In the genomic region with DNA sequence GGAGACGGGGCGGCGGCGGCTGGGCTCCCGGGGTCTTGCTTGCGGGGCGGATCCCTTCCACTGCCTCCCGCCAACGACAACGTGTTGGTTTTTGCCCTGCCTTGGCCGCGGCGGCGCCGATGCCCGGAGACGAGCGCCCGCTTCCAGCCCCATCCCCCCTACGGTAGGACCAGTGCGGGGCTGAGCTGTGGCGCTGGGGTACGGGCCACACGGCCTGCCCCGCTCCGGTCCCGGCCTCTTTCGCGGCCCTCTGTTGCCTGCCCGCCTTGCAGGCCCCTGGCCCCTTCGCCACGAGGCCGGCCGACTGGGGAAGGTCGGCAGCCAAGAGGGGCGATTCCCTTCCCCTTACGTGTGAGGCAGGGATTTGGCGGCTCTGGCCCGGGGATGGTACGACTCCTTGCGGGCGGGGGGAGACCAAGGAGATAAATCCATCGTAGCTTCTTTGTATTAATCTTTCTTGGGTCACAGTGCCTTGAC, we compare ENCODE assay signal across 8 cellular contexts. TPM values are rescaled to one million over a fixed set of nuclear protein-coding genes. Genes with fewer than 3 reads are reported as not detected.
A peak's percentile ranks its signal among the peaks of the same experiment; 100 is the strongest.
DNase-seq lines count a peak whose midpoint lies in the region; ATAC-seq and TF ChIP-seq lines count a peak whose summit lies in the region.

No MANE protein-coding gene starts in this region.

- H3K27me3 ChIP-seq in esophagus (ENCODE audit: control insufficient read depth in 1 of 2, insufficient read depth in 2 of 2, low read length in 2 of 2) (no peaks in the 10 kb centered on the region), muscle layer of duodenum (ENCODE audit: low read depth, low read length) (no peaks in the 10 kb centered on the region)

- H3K36me3 ChIP-seq in esophagus (ENCODE audit: control insufficient read depth in 2 of 2, insufficient read depth in 2 of 2, low read length in 1 of 2) (no peaks in the 10 kb centered on the region), muscle layer of duodenum (ENCODE audit: control insufficient read depth in 1 of 2, insufficient read depth in 2 of 2, low read length in 2 of 2) (no peaks in the 10 kb centered on the region)

- peak overlapping the region; percentile 94 for H3K27ac Mint-ChIP-seq in activated CD8-positive, alpha-beta T cell treated with anti-CD3 and anti-CD28 coated beads for 36 hours

- H3K4me1 Mint-ChIP-seq in activated CD8-positive, alpha-beta T cell treated with anti-CD3 and anti-CD28 coated beads for 36 hours (ENCODE audit: low read depth), result peaks cover 37% of the 10 kb centered on the region

- 0 to 1% methylated on average over 40 to 43 of the region's 43 CpGs for WGBS in esophagus, 2 donors

- peaks cover 38% of the 10 kb centered on the region for H3K36me3 Mint-ChIP-seq in activated CD8-positive, alpha-beta T cell treated with anti-CD3 and anti-CD28 coated beads for 36 hours (ENCODE audit: low read depth)

- H3K27me3 Mint-ChIP-seq in activated CD8-positive, alpha-beta T cell treated with anti-CD3 and anti-CD28 coated beads for 36 hours, result no peaks in the 10 kb centered on the region

- ATAC-seq in GM21737 (IDR thresholded peaks at IDR 0.05; ENCODE audit: unreplicated experiment), result peak; percentile 32
- ATAC-seq in activated CD8-positive, alpha-beta T cell treated with anti-CD3 and anti-CD28 coated beads for 36 hours, result peak; percentile 44

- H3K9me3 ChIP-seq in esophagus (ENCODE audit: control insufficient read depth in 2 of 2, insufficient read depth in 1 of 2, low read depth in 1 of 2, low read length in 1 of 2), result no peaks in the 10 kb centered on the region
- no peaks in the 10 kb centered on the region for H3K9me3 ChIP-seq in muscle layer of duodenum (ENCODE audit: control insufficient read depth in 1 of 2, low read length in 2 of 2)

- intact Hi-C loops in activated CD8-positive, alpha-beta T cell treated with anti-CD3 and anti-CD28 coated beads for 36 hours (cut with micrococcal nuclease), result loop anchor here (5.0 kb wide), 1 partner anchor 82 kb away; no protein-coding TSS in a partner anchor

- peak; percentile 29 for DNase-seq in G401 (ENCODE audit: low spot score)
- peak; percentile 51 for DNase-seq in LHCN-M2 (ENCODE audit: low read depth)
- DNase-seq in activated CD8-positive, alpha-beta T cell treated with anti-CD3 and anti-CD28 coated beads for 36 hours, result peak; percentile 49
- peak in 24 of 49 donors; percentile 19 to 71 (median 52) for DNase-seq in substantia nigra (lab: John Stamatoyannopoulos, UW)
- DNase-seq in NCI-H774 (lab: John Stamatoyannopoulos, UW), result no peak

- peak overlapping the region; percentile 82 to 95 for H3K27ac ChIP-seq in esophagus (ENCODE audit: low read depth in 2 of 2, low read length in 1 of 2)
- peak overlapping the region; percentile 93 for H3K27ac ChIP-seq in muscle layer of duodenum (ENCODE audit: low read length)
- H3K27ac ChIP-seq in substantia nigra (ENCODE audit: low read depth, low read length, poor library complexity, severe bottlenecking), result peak overlapping the region; percentile 83

- peak overlapping the region; percentile 81 for H3K4me3 Mint-ChIP-seq in activated CD8-positive, alpha-beta T cell treated with anti-CD3 and anti-CD28 coated beads for 36 hours

- H3K9me3 Mint-ChIP-seq in activated CD8-positive, alpha-beta T cell treated with anti-CD3 and anti-CD28 coated beads for 36 hours, result no peaks in the 10 kb centered on the region

- TF ChIP-seq CTCF in activated CD8-positive, alpha-beta T cell treated with anti-CD3 and anti-CD28 coated beads for 36 hours (IDR thresholded peaks at IDR 0.05), result no peak

- POLR2A ChIA-PET in activated CD8-positive, alpha-beta T cell treated with anti-CD3 and anti-CD28 coated beads for 36 hours (lab: Charles Lee), result interaction anchor here (0.7 to 2.3 kb wide), 15 partner anchors 9 to 227 kb away, joined by 3 to 12 read pairs (median 5); a partner anchor contains a TSS

- CTCF ChIA-PET in activated CD8-positive, alpha-beta T cell treated with anti-CD3 and anti-CD28 coated beads for 36 hours (lab: Charles Lee), result interaction anchor here (0.8 to 2.4 kb wide), 5 partner anchors 9 to 107 kb away, joined by 3 to 13 read pairs (median 4); no protein-coding TSS in a partner anchor

- H3K4me3 ChIP-seq in esophagus (ENCODE audit: low read depth in 1 of 2, low read length in 2 of 2) (peak overlapping the region; percentile 80 to 88), muscle layer of duodenum (ENCODE audit: low read depth in 1 of 2, low read length in 2 of 2) (peak overlapping the region; percentile 92 to 93)

- in situ Hi-C loops in G401 (cut with HindIII; ENCODE audit: low sequenced_read_pairs), result no loop called here

- peaks cover 0 to 3% of the 10 kb centered on the region in 2 donors for H3K4me1 ChIP-seq in esophagus (ENCODE audit: control insufficient read depth in 2 of 2, insufficient read depth in 2 of 2, low read length in 1 of 2)
- peaks cover 15 to 45% of the 10 kb centered on the region in 2 donors for H3K4me1 ChIP-seq in muscle layer of duodenum (ENCODE audit: control insufficient read depth in 1 of 2, insufficient read depth in 2 of 2, low read length in 2 of 2)

RNA-seq across cellular contexts. Expression of a gene that starts 0.5 kb away (rescaled TPM):
- 404 and 445 TPM in 2 replicates for total RNA-seq in G401 (2014; rRNA removed; shearing (Covaris generic))
- total RNA-seq in LHCN-M2 (2014; rRNA removed), result 433 and 448 TPM in 2 replicates
- 362 TPM for polyA plus RNA-seq in LHCN-M2 (2012)
- total RNA-seq in activated CD8-positive, alpha-beta T cell treated with anti-CD3 and anti-CD28 coated beads for 36 hours, result 100 to 1,000 TPM; 461 to 464 TPM
- polyA plus RNA-seq in esophagus, result 100 to 1,000 TPM; 148 to 205 TPM

RNA-seq across cellular contexts. Expression of a gene that starts 35.2 kb away (rescaled TPM):
- not detected in 2 replicates for total RNA-seq in G401 (2014; rRNA removed; shearing (Covaris generic))
- total RNA-seq in LHCN-M2 (2014; rRNA removed), result 0.23 and 3.6 TPM in 2 replicates
- 0.72 TPM for polyA plus RNA-seq in LHCN-M2 (2012)
- total RNA-seq in activated CD8-positive, alpha-beta T cell treated with anti-CD3 and anti-CD28 coated beads for 36 hours, result 1 to 10 TPM; 2.4 to 3.2 TPM
- 1 to 10 TPM; 1.8 to 3.0 TPM for polyA plus RNA-seq in esophagus
